Comparison of ENCODE assay signal across 26 cellular contexts in the genomic region with DNA sequence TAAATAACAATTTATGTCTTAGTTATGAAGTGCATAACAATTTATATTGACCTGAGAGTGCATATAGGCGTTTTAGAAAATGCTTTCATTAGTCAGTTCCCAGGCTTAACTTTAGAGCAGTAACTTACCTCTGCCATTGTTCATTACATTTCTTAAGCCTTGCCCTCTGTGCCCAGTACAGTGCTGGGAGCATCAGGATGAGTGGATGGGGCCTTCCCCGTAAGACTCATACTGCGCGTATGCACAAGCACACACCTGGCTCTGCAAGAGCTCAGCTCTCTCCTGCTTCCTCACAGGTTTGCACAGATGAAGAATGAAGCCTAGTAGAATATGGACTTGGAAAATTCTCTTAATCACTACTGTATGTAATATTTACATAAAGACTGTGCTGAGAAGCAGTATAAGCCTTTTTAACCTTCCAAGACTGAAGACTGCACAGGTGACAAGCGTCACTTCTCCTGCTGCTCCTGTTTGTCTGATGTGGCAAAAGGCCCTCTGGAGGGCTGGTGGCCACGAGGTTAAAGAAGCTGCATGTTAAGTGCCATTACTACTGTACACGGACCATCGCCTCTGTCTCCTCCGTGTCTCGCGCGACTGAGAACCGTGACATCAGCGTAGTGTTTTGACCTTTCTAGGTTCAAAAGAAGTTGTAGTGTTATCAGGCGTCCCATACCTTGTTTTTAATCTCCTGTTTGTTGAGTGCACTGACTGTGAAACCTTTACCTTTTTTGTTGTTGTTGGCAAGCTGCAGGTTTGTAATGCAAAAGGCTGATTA.
"Had no signal": no experiment of that assay in that cellular context is flagged by ENCODE, and none has a peak within 500 bp of the region (broad histone marks: within the 10 kb centered on the region; RNA-seq: fewer than 3 reads in every experiment).

No MANE protein-coding gene starts in this region.

- H3K36me3 ChIP-seq: ovary had no signal

- H2AFZ ChIP-seq: hepatocyte had no signal

- H3K4me1 ChIP-seq: left lung, prostate gland, spleen, thyroid gland had no signal

- ATAC-seq: activated CD4-positive, CD25-positive, alpha-beta regulatory T cell treated with anti-CD3 and anti-CD28 coated beads, Interleukin-2, amount 50 U/mL, for 24 hours; activated CD8-positive, alpha-beta T cell treated with anti-CD3 and anti-CD28 coated beads, Interleukin-2, amount 10 ng/mL, durations not matched to agents 7 days and 5 days; esophagus mucosa had no signal

- H3K27ac Mint-ChIP-seq: activated naive CD8-positive, alpha-beta T cell treated with anti-CD3 and anti-CD28 coated beads, Interleukin-2, amount 10 ng/mL, durations not matched to agents 7 days and 5 days; mesothelial cell of epicardium had no signal

- H3K4me1 Mint-ChIP-seq: mesothelial cell of epicardium had no signal

- FAIRE-seq: endothelial cell of umbilical vein had no signal

- H3K27me3 ChIP-seq: cardiac muscle cell, hepatocyte, left lung, ovary, spleen, thyroid gland had no signal

- H3K27ac ChIP-seq: cardiac muscle cell, hepatocyte, ovary, prostate gland, spleen, thyroid gland, VCaP had no signal

- H3K79me2 ChIP-seq: hepatocyte had no signal

- H3K4me3 ChIP-seq: cardiac muscle cell, hepatocyte, left lung, lung, ovary, prostate gland, spleen, thyroid gland had no signal

- H3K27me3 Mint-ChIP-seq: activated naive CD8-positive, alpha-beta T cell treated with anti-CD3 and anti-CD28 coated beads, Interleukin-2, amount 10 ng/mL, durations not matched to agents 7 days and 5 days; natural killer cell treated with Interleukin-12 subunit alpha and Interleukin-12 subunit beta and Interleukin-15 and Interleukin-18, amount 100 ng/mL, for 72 hours; stimulated activated naive CD8-positive, alpha-beta T cell treated with anti-CD3 and anti-CD28 coated beads, Interleukin-15, Interleukin-2, amounts not matched to agents 100 ng/mL and 50 ng/mL, for 24 hours had no signal

- H3K9me3 ChIP-seq: left lung, ovary, prostate gland, thyroid gland had no signal

- H3K4me3 Mint-ChIP-seq: activated CD8-positive, alpha-beta T cell treated with anti-CD3 and anti-CD28 coated beads, Interleukin-2, amount 10 ng/mL, durations not matched to agents 7 days and 5 days; activated naive CD8-positive, alpha-beta T cell treated with anti-CD3 and anti-CD28 coated beads, Interleukin-2, amount 10 ng/mL, durations not matched to agents 7 days and 5 days; immature natural killer cell; mesothelial cell of epicardium; natural killer cell treated with Interleukin-12 subunit alpha and Interleukin-12 subunit beta and Interleukin-15 and Interleukin-18, amount 100 ng/mL, for 72 hours; stimulated activated naive CD8-positive, alpha-beta T cell treated with anti-CD3 and anti-CD28 coated beads, Interleukin-15, Interleukin-2, amounts not matched to agents 100 ng/mL and 50 ng/mL, for 24 hours had no signal

- DNase-seq: activated CD4-positive, alpha-beta T cell treated with anti-CD3 and anti-CD28 coated beads, Interleukin-2, amount 50 U/mL, for 1 hour; activated CD8-positive, alpha-beta T cell treated with anti-CD3 and anti-CD28 coated beads, Interleukin-2, amount 10 ng/mL, durations not matched to agents 7 days and 5 days; activated naive CD4-positive, alpha-beta T cell; activated naive CD8-positive, alpha-beta T cell treated with anti-CD3 and anti-CD28 coated beads, Interleukin-2, amount 10 ng/mL, durations not matched to agents 7 days and 5 days; amniotic stem cell; dermis blood vessel endothelial cell; effector CD8-positive, alpha-beta T cell; foreskin melanocyte; glutamatergic neuron; immature natural killer cell; left lung; ovary; spleen; stimulated activated CD4-positive, alpha-beta T cell treated with anti-CD3 and anti-CD28 coated beads, Interleukin-4, amount 100 ng/mL, for 1 hour had no signal

- H3K4me2 ChIP-seq: hepatocyte had no signal
